ENCODE assay signal across 8 cellular contexts in the genomic region with DNA sequence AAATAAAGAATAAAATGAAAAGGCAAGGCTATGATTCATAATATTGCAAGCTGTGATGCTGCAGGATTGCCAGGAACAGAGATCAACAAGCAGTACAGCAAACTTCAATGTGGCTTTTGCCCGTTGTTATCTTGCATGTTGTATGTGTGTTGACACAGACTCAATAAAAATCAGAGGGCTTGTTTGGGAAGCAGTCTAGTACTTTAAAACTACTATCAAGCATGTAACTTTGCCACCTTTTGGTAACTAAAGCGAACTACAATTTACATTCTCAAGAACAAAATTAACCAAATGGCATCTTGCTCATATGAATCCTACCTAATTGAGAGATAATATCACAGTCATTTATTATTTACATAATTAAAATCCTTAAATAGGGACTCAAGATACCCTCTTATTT.
DNase-seq lines count a peak whose midpoint lies in the region; ATAC-seq and TF ChIP-seq lines count a peak whose summit lies in the region.

No MANE protein-coding gene starts in this region.

- H3K27ac ChIP-seq in mammary epithelial cell (ENCODE audit: insufficient read depth, low read depth, low read length) (no peak overlapping the region), neuronal stem cell (replicated peaks; ENCODE audit: low read length) (no peak overlapping the region)

- H3K79me1 ChIP-seq in neuronal stem cell (ENCODE audit: low read depth, low read length), result no peaks in the 10 kb centered on the region

- H4K8ac ChIP-seq in neuronal stem cell (ENCODE audit: low read depth, low read length), result no peak overlapping the region

- in situ Hi-C loops in mammary epithelial cell (cut with MboI; ENCODE audit: low sequenced_read_pairs in 2 of 2), result loop anchor here (10.0 to 25.0 kb wide), 2 partner anchors 327 to 330 kb away; no protein-coding TSS in a partner anchor

- H3K9me3 ChIP-seq in Loucy (ENCODE audit: insufficient read depth, low read depth, low read length), result no peaks in the 10 kb centered on the region
- no peaks in the 10 kb centered on the region for H3K9me3 ChIP-seq in mammary epithelial cell (replicated peaks; ENCODE audit: insufficient read depth, low read length)
- H3K9me3 ChIP-seq in neuronal stem cell (replicated peaks in 1 of 2; ENCODE audit: control insufficient read depth in 2 of 2, insufficient read depth in 1 of 2, low read depth in 1 of 2, low read length in 2 of 2), result peaks cover 0 to 15% of the 10 kb centered on the region in 2 donors

- no peak overlapping the region for H2BK12ac ChIP-seq in neuronal stem cell (ENCODE audit: low read length)

- no peak overlapping the region for H3K4ac ChIP-seq in neuronal stem cell (ENCODE audit: low read length)

- H2AFZ ChIP-seq in Loucy (ENCODE audit: low read length), result no peak overlapping the region
- H2AFZ ChIP-seq in mammary epithelial cell (ENCODE audit: low read depth, low read length), result no peak overlapping the region
- H2AFZ ChIP-seq in neuronal stem cell (ENCODE audit: low read length), result no peak overlapping the region

- DNase-seq in NCI-H1092 treated with DMSO at 0.1 percent for 48 hours (lab: John Stamatoyannopoulos, UW) (peak; percentile 27), NCI-H1092 (lab: John Stamatoyannopoulos, UW) (no peak), mammary epithelial cell (peak; percentile 2), neuronal stem cell (ENCODE audit: low spot score) (peak; percentile 12), NCI-H2171 (lab: John Stamatoyannopoulos, UW) (no peak), GDM1 (lab: John Stamatoyannopoulos, UW) (no peak)

- ATAC-seq in HG02571 (IDR thresholded peaks at IDR 0.05; ENCODE audit: unreplicated experiment), result no peak

- H3K27me3 ChIP-seq in Loucy (ENCODE audit: insufficient read depth, low read length, poor library complexity, severe bottlenecking) (no peaks in the 10 kb centered on the region), mammary epithelial cell (ENCODE audit: insufficient read depth, low read length) (peaks cover 9% of the 10 kb centered on the region), neuronal stem cell (ENCODE audit: control insufficient read depth in 3 of 3, insufficient read depth in 3 of 3, low read depth in 1 of 3, low read length in 3 of 3) (no peaks in the 10 kb centered on the region)

- H3K4me2 ChIP-seq in Loucy (ENCODE audit: low read depth, low read length, poor library complexity, severe bottlenecking) (no peak overlapping the region), mammary epithelial cell (ENCODE audit: insufficient read depth, low read depth, low read length) (no peak overlapping the region), neuronal stem cell (ENCODE audit: insufficient read depth, low read length, poor library complexity, severe bottlenecking) (no peak overlapping the region)

- H2AK5ac ChIP-seq in neuronal stem cell (ENCODE audit: low read depth, low read length), result no peak overlapping the region

- H3K79me2 ChIP-seq in Loucy (ENCODE audit: insufficient read depth, low read length), result no peaks in the 10 kb centered on the region
- no peaks in the 10 kb centered on the region for H3K79me2 ChIP-seq in mammary epithelial cell (ENCODE audit: insufficient read depth, low read length)

- dilution Hi-C loops in mammary epithelial cell (cut with HindIII; ENCODE audit: low sequenced_read_pairs), result no loop called here

- H3K36me3 ChIP-seq in Loucy (ENCODE audit: insufficient read depth, low read length) (no peaks in the 10 kb centered on the region), mammary epithelial cell (ENCODE audit: insufficient read depth, low read length) (no peaks in the 10 kb centered on the region), neuronal stem cell (replicated peaks in 1 of 2; ENCODE audit: control insufficient read depth in 2 of 2, insufficient read depth in 2 of 2, low read length in 2 of 2) (no peaks in the 10 kb centered on the region)

- no peaks in the 10 kb centered on the region for H3K9me2 ChIP-seq in Loucy (replicated peaks; ENCODE audit: low read depth, low read length)

- no peak overlapping the region for H2BK15ac ChIP-seq in neuronal stem cell (ENCODE audit: low read length)

- H3K4me1 ChIP-seq in Loucy (ENCODE audit: insufficient read depth, low read length, poor library complexity, severe bottlenecking) (no peaks in the 10 kb centered on the region), mammary epithelial cell (ENCODE audit: insufficient read depth, low read length) (no peaks in the 10 kb centered on the region), neuronal stem cell (ENCODE audit: control insufficient read depth in 2 of 2, insufficient read depth in 1 of 2, low read depth in 1 of 2, low read length in 2 of 2) (peaks cover 0 to 2% of the 10 kb centered on the region in 2 donors)

- no peak overlapping the region for H3K14ac ChIP-seq in neuronal stem cell (ENCODE audit: low read length)

- H3K4me3 ChIP-seq in Loucy (ENCODE audit: low read length, poor library complexity, severe bottlenecking), result no peak overlapping the region
- no peak overlapping the region for H3K4me3 ChIP-seq in mammary epithelial cell (replicated peaks in 1 of 3; ENCODE audit: insufficient read depth in 1 of 3, low read depth in 2 of 3, low read length in 3 of 3)
- H3K4me3 ChIP-seq in neuronal stem cell (ENCODE audit: low read length in 2 of 2), result no peak overlapping the region

- H3K23ac ChIP-seq in neuronal stem cell (ENCODE audit: low read depth, low read length, poor library complexity), result no peak overlapping the region

- no peak overlapping the region for H3K9ac ChIP-seq in Loucy (ENCODE audit: low read depth, low read length, poor library complexity, severe bottlenecking)
- H3K9ac ChIP-seq in mammary epithelial cell (ENCODE audit: insufficient read depth, low read length), result no peak overlapping the region
- no peak overlapping the region for H3K9ac ChIP-seq in neuronal stem cell (ENCODE audit: low read depth, low read length, poor library complexity)

- CTCF ChIA-PET in mammary epithelial cell (lab: Charles Lee; ENCODE audit: low non-redundant PET), result interaction anchor here (0.9 kb wide), 1 partner anchor 199 kb away, joined by 3 read pairs; no protein-coding TSS in a partner anchor

- H3K18ac ChIP-seq in neuronal stem cell (ENCODE audit: low read length), result no peak overlapping the region

- H2BK120ac ChIP-seq in neuronal stem cell (ENCODE audit: low read depth, low read length), result no peak overlapping the region

- peak; percentile 47 for TF ChIP-seq CTCF in Loucy (conservative IDR thresholded peaks at IDR 0.05; ENCODE audit: low read length)
- peak; percentile 17 to 49 for TF ChIP-seq CTCF in mammary epithelial cell (conservative IDR thresholded peaks at IDR 0.05 in 1 of 2, IDR thresholded peaks at IDR 0.05 in 1 of 2; ENCODE audit: extremely low read depth in 1 of 2, insufficient read depth in 1 of 2, low read depth in 1 of 2, low read length in 2 of 2)

- 0% methylated on average over 2 of the region's 2 CpGs for WGBS in mammary epithelial cell (ENCODE audit: low coverage, missing lambda C conversion rate)
- WGBS in neuronal stem cell (ENCODE audit: extremely low coverage in 2 of 2, insufficient read length in 2 of 2, insufficient replicate concordance in 1 of 2), 2 donors, result no CpG with 5 or more reads among the region's 2 CpGs

- no peaks in the 10 kb centered on the region for H4K20me1 ChIP-seq in Loucy (ENCODE audit: insufficient read depth, low read length, poor library complexity, severe bottlenecking)
- no peaks in the 10 kb centered on the region for H4K20me1 ChIP-seq in mammary epithelial cell (ENCODE audit: insufficient read depth, low read length)

- H2BK5ac ChIP-seq in neuronal stem cell (ENCODE audit: low read length), result no peak overlapping the region

- BruUV-seq in mammary epithelial cell (replicated peaks; lab: Mats Ljungman, UMichigan), result no TSS peak

- no peak overlapping the region for H4K91ac ChIP-seq in neuronal stem cell (ENCODE audit: low read depth, low read length, poor library complexity)

- no peaks in the 10 kb centered on the region for H3F3A ChIP-seq in Loucy (ENCODE audit: low read depth)

- intact Hi-C loops in mammary epithelial cell (cut with micrococcal nuclease), result loop anchor here (1.0 to 5.0 kb wide), 2 partner anchors 235 to 332 kb away; no protein-coding TSS in a partner anchor

Comparison
In these comparisons a context has a peak if more than half of its experiments do, and no peak if none do; other contexts are left out.
1. DNase-seq: peak in NCI-H1092 treated with DMSO at 0.1 percent for 48 hours (single experiment), mammary epithelial cell (single experiment) and neuronal stem cell (single experiment); none in NCI-H1092 (single experiment), NCI-H2171 (single experiment) and GDM1 (single experiment).